Comparison of ENCODE assay signal across 8 cellular contexts in genomic region chr11:73760066-73760679, GRCh38. TPM values are rescaled to one million over a fixed set of nuclear protein-coding genes. Genes with fewer than 3 reads are reported as not detected.
A peak's percentile ranks its signal among the peaks of the same experiment; 100 is the strongest.
DNase-seq lines count a peak whose midpoint lies in the region; ATAC-seq, FAIRE-seq and TF ChIP-seq lines count a peak whose summit lies in the region.

No MANE protein-coding gene starts in this region.

- no peaks in the 10 kb centered on the region for H3K36me3 ChIP-seq in CD8-positive, alpha-beta T cell (ENCODE audit: insufficient read depth, low read length)
- no peaks in the 10 kb centered on the region for H3K36me3 ChIP-seq in neuron (ENCODE audit: insufficient read depth, low read length)

- H3K27ac ChIP-seq in CD8-positive, alpha-beta T cell (ENCODE audit: low read depth, low read length): peak overlapping the region; percentile 71

- no peak for TF ChIP-seq CTCF in CD8-positive, alpha-beta T cell (IDR thresholded peaks at IDR 0.05)

- H3K4me3 Mint-ChIP-seq in CD8-positive, alpha-beta T cell: peak overlapping the region; percentile 85

- TF ChIP-seq RAD21 in Ishikawa (IDR thresholded peaks at IDR 0.05; ENCODE audit: low read depth): no peak

- POLR2A ChIA-PET in CD8-positive, alpha-beta T cell (lab: Charles Lee): interaction anchor here (1.5 to 4.3 kb wide), 6 partner anchors 16 to 733 kb away, joined by 4 to 87 read pairs (median 10); partner anchors contain the start of genes FCHSD2, LIPT2 and MRPL48

- H3K4me1 Mint-ChIP-seq in CD8-positive, alpha-beta T cell (ENCODE audit: low read depth): peaks cover 32% of the 10 kb centered on the region

- DNase-seq in CD8-positive, alpha-beta T cell: peak in 2 of 7 experiments; percentile 6 to 49
- peak; percentile 1 for DNase-seq in activated T-helper 1 cell treated with Interleukin-2 at 50 U/mL for 16 hours (ENCODE audit: low read depth)
- DNase-seq in frontal cortex (ENCODE audit: low spot score in 2 of 2): peak; percentile 29 to 32
- no peak for DNase-seq in NAMALWA (ENCODE audit: low spot score)
- no peak for DNase-seq in SKM-1 (lab: John Stamatoyannopoulos, UW; ENCODE audit: unreplicated experiment)

- FAIRE-seq in frontal cortex (lab: Jason Lieb, UNC): no peak

- H2AFZ ChIP-seq in neuron (ENCODE audit: low read depth, low read length): no peak overlapping the region

- H3K27ac Mint-ChIP-seq in CD8-positive, alpha-beta T cell: peak overlapping the region; percentile 95

- no peaks in the 10 kb centered on the region for H3K9me3 ChIP-seq in CD8-positive, alpha-beta T cell (ENCODE audit: low read length)
- H3K9me3 ChIP-seq in neuron (ENCODE audit: low read length): no peaks in the 10 kb centered on the region

- TF ChIP-seq EP300 in Ishikawa (IDR thresholded peaks at IDR 0.05; ENCODE audit: borderline replicate concordance): no peak

- H3K36me3 Mint-ChIP-seq in CD8-positive, alpha-beta T cell: peaks cover 8% of the 10 kb centered on the region

- H3K4me3 ChIP-seq in CD8-positive, alpha-beta T cell (ENCODE audit: low read depth, low read length): peak overlapping the region; percentile 69
- H3K4me3 ChIP-seq in neuron (ENCODE audit: low read length): peak overlapping the region; percentile 96

- H3K9me3 Mint-ChIP-seq in CD8-positive, alpha-beta T cell: no peaks in the 10 kb centered on the region

- ATAC-seq in CD8-positive, alpha-beta T cell: no peak
- ATAC-seq in GM21367 (IDR thresholded peaks at IDR 0.05; ENCODE audit: unreplicated experiment): peak; percentile 3

- intact Hi-C loops in CD8-positive, alpha-beta T cell (cut with DNase I, micrococcal nuclease): loop anchor here (2.0 to 10.0 kb wide), 3 partner anchors 615 to 637 kb away; partner anchors contain the start of genes FCHSD2 (in 2 of the 2) and PGM2L1 (in 1 of the 2)

- H3K27me3 Mint-ChIP-seq in CD8-positive, alpha-beta T cell (ENCODE audit: low read depth): no peaks in the 10 kb centered on the region

- H3K27me3 ChIP-seq in CD8-positive, alpha-beta T cell (ENCODE audit: insufficient read depth, low read length): no peaks in the 10 kb centered on the region
- no peaks in the 10 kb centered on the region for H3K27me3 ChIP-seq in neuron (ENCODE audit: insufficient read depth, low read length)

- H3K4me1 ChIP-seq in CD8-positive, alpha-beta T cell (ENCODE audit: insufficient read depth, low read length): peaks cover 17% of the 10 kb centered on the region
- peaks cover 21% of the 10 kb centered on the region for H3K4me1 ChIP-seq in neuron (ENCODE audit: insufficient read depth, low read length)

- CTCF ChIA-PET in CD8-positive, alpha-beta T cell (lab: Charles Lee): interaction anchor here (1.2 to 4.3 kb wide), 2 partner anchors 17 to 19 kb away, joined by 4 to 23 read pairs; no protein-coding TSS in a partner anchor

TF ChIP-seq in Ishikawa, 13 proteins besides CTCF, POLR2A, EP300 and RAD21:
- TF ChIP-seq NFIC (IDR thresholded peaks at IDR 0.05) (peak; percentile 61), MAX (IDR thresholded peaks at IDR 0.05) (peak; percentile 17; the same call in 1 of the 2 replicates), ZBTB7A (IDR thresholded peaks at IDR 0.05; ENCODE audit: low read depth) (peak; percentile 76; the same call in 1 of the 2 replicates), CEBPB (IDR thresholded peaks at IDR 0.05) (no peak)

RNA-seq across cellular contexts. Expression of gene RAB6A, which starts 0.7 kb away (rescaled TPM):
- 10 to 100 TPM; 43.7 to 53.3 TPM for total RNA-seq in CD8-positive, alpha-beta T cell
- 390 TPM for total RNA-seq in frontal cortex

RNA-seq across cellular contexts. Expression of gene MRPL48, which starts 27.5 kb away (rescaled TPM):
- total RNA-seq in CD8-positive, alpha-beta T cell: 10 to 100 TPM; 10.2 to 13.7 TPM
- 29.8 TPM for total RNA-seq in frontal cortex

Comparison
In these comparisons a context has a peak if more than half of its experiments do, and no peak if none do; other contexts are left out.
1. DNase-seq: peak in activated T-helper 1 cell treated with Interleukin-2 at 50 U/mL for 16 hours (single experiment) and frontal cortex (2 of 2); none in NAMALWA (single experiment) and SKM-1 (single experiment).